ENCODE assay signal across 3 cellular contexts in genomic region chr6:29967379-29968010, GRCh38.
TF ChIP-seq lines count a peak whose summit lies in the region.

No MANE protein-coding gene starts in this region.

TF ChIP-seq in SK-N-SH, 30 proteins besides CTCF, POLR2A, EP300 and RAD21:
- TF ChIP-seq REST (IDR thresholded peaks at IDR 0.05; ENCODE audit: low read depth, low read length): no peak
- TF ChIP-seq TEAD4 (IDR thresholded peaks at IDR 0.05; ENCODE audit: borderline replicate concordance, insufficient read depth): no peak
- no peak for TF ChIP-seq SMC3 (IDR thresholded peaks at IDR 0.05; ENCODE audit: low read depth, low read length)
- TF ChIP-seq EZH2phosphoT487 (IDR thresholded peaks at IDR 0.05; ENCODE audit: borderline replicate concordance, low read depth): no peak
- TF ChIP-seq, protein P1, sequence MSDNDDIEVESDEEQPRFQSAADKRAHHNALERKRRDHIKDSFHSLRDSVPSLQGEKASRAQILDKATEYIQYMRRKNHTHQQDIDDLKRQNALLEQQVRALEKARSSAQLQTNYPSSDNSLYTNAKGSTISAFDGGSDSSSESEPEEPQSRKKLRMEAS (IDR thresholded peaks at IDR 0.05; ENCODE audit: low read depth): no peak
- TF ChIP-seq FOXM1 (IDR thresholded peaks at IDR 0.05; ENCODE audit: low read depth): no peak
- TF ChIP-seq NRF1 (IDR thresholded peaks at IDR 0.05; ENCODE audit: low read depth, low read length): no peak
- TF ChIP-seq RXRA (IDR thresholded peaks at IDR 0.05; ENCODE audit: borderline replicate concordance, low read depth): no peak
- no peak for TF ChIP-seq RFX5 (IDR thresholded peaks at IDR 0.05; ENCODE audit: low read length)
- no peak for TF ChIP-seq TAF1 (IDR thresholded peaks at IDR 0.05; ENCODE audit: borderline replicate concordance, low read depth, low read length)
- no peak for TF ChIP-seq FOSL2 (IDR thresholded peaks at IDR 0.05; ENCODE audit: borderline replicate concordance, low read depth)
- no peak for TF ChIP-seq GATA2 (CRISPR knock-in tag; IDR thresholded peaks at IDR 0.05)
- no peak for TF ChIP-seq CHD2 (IDR thresholded peaks at IDR 0.05; ENCODE audit: low read length, partially characterized antibody)
- TF ChIP-seq ZBTB33 (IDR thresholded peaks at IDR 0.05; ENCODE audit: borderline replicate concordance, low read depth): no peak
- TF ChIP-seq GABPA (IDR thresholded peaks at IDR 0.05; ENCODE audit: low read depth): no peak

TF ChIP-seq in SK-N-SH treated with all-trans-retinoic acid at 6 μM for 48 hours, 23 proteins besides CTCF, POLR2A, EP300 and RAD21:
- TF ChIP-seq, protein P2, sequence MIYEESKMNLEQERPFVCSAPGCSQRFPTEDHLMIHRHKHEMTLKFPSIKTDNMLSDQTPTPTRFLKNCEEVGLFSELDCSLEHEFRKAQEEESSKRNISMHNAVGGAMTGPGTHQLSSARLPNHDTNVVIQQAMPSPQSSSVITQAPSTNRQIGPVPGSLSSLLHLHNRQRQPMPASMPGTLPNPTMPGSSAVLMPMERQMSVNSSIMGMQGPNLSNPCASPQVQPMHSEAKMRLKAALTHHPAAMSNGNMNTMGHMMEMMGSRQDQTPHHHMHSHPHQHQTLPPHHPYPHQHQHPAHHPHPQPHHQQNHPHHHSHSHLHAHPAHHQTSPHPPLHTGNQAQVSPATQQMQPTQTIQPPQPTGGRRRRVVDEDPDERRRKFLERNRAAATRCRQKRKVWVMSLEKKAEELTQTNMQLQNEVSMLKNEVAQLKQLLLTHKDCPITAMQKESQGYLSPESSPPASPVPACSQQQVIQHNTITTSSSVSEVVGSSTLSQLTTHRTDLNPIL (CRISPR knock-in tag; IDR thresholded peaks at IDR 0.05; ENCODE audit: low read depth): no peak
- TF ChIP-seq ARNTL (CRISPR knock-in tag; IDR thresholded peaks at IDR 0.05; ENCODE audit: borderline replicate concordance, low read depth): no peak
- TF ChIP-seq ZNF565 (CRISPR knock-in tag; conservative IDR thresholded peaks at IDR 0.05; ENCODE audit: low read depth): no peak
- no peak for TF ChIP-seq ZFP3 (CRISPR knock-in tag; IDR thresholded peaks at IDR 0.05)
- TF ChIP-seq, protein P3, sequence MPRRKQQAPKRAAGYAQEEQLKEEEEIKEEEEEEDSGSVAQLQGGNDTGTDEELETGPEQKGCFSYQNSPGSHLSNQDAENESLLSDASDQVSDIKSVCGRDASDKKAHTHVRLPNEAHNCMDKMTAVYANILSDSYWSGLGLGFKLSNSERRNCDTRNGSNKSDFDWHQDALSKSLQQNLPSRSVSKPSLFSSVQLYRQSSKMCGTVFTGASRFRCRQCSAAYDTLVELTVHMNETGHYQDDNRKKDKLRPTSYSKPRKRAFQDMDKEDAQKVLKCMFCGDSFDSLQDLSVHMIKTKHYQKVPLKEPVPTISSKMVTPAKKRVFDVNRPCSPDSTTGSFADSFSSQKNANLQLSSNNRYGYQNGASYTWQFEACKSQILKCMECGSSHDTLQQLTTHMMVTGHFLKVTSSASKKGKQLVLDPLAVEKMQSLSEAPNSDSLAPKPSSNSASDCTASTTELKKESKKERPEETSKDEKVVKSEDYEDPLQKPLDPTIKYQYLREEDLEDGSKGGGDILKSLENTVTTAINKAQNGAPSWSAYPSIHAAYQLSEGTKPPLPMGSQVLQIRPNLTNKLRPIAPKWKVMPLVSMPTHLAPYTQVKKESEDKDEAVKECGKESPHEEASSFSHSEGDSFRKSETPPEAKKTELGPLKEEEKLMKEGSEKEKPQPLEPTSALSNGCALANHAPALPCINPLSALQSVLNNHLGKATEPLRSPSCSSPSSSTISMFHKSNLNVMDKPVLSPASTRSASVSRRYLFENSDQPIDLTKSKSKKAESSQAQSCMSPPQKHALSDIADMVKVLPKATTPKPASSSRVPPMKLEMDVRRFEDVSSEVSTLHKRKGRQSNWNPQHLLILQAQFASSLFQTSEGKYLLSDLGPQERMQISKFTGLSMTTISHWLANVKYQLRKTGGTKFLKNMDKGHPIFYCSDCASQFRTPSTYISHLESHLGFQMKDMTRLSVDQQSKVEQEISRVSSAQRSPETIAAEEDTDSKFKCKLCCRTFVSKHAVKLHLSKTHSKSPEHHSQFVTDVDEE (CRISPR knock-in tag; IDR thresholded peaks at IDR 0.05): no peak
- TF ChIP-seq SNAI2 (CRISPR knock-in tag; IDR thresholded peaks at IDR 0.05): no peak
- TF ChIP-seq TOX (CRISPR knock-in tag; IDR thresholded peaks at IDR 0.05; ENCODE audit: borderline replicate concordance): no peak
- no peak for TF ChIP-seq CSDC2 (CRISPR knock-in tag; IDR thresholded peaks at IDR 0.05)
- TF ChIP-seq ZFP30 (CRISPR knock-in tag; IDR thresholded peaks at IDR 0.05): no peak
- TF ChIP-seq GLIS3 (CRISPR knock-in tag; IDR thresholded peaks at IDR 0.05): no peak
- TF ChIP-seq CSRNP3 (CRISPR knock-in tag; IDR thresholded peaks at IDR 0.05): no peak

TF ChIP-seq in endothelial cell of umbilical vein, 7 proteins besides CTCF, POLR2A, EP300 and RAD21:
- peak; percentile 30 for TF ChIP-seq POLR2AphosphoS5 (IDR thresholded peaks at IDR 0.05; ENCODE audit: insufficient read depth, low read depth, low read length)
- TF ChIP-seq MYC (IDR thresholded peaks at IDR 0.05; ENCODE audit: low read depth, low read length): no peak
- TF ChIP-seq GATA2 (IDR thresholded peaks at IDR 0.05; ENCODE audit: insufficient read depth, insufficient read length, low read depth, low read length): peak; percentile 56
